Comparison of ENCODE assay signal across 1 cellular context in genomic region chr1:10179751-10180150, GRCh38.
TF ChIP-seq lines count a peak whose summit lies in the region.

No MANE protein-coding gene starts in this region.

TF ChIP-seq in WTC11, 78 proteins besides CTCF, POLR2A, EP300 and RAD21 (continued from another document):
- TF ChIP-seq MAX (CRISPR knock-in tag; IDR thresholded peaks at IDR 0.05) (no peak), ESRRA (CRISPR knock-in tag; IDR thresholded peaks at IDR 0.05; ENCODE audit: borderline replicate concordance) (no peak), GABPB1 (CRISPR knock-in tag; IDR thresholded peaks at IDR 0.05) (no peak), ERG (CRISPR knock-in tag; IDR thresholded peaks at IDR 0.05) (no peak), CREM (CRISPR knock-in tag; IDR thresholded peaks at IDR 0.05) (no peak), FOXP1 (CRISPR knock-in tag; IDR thresholded peaks at IDR 0.05; ENCODE audit: borderline replicate concordance) (no peak), USF2 (CRISPR knock-in tag; IDR thresholded peaks at IDR 0.05) (no peak), ZNF281 (CRISPR knock-in tag; IDR thresholded peaks at IDR 0.05) (no peak), ZNF232 (CRISPR knock-in tag; IDR thresholded peaks at IDR 0.05) (no peak), NR2C2 (CRISPR knock-in tag; IDR thresholded peaks at IDR 0.05) (no peak), HMGA2 (CRISPR knock-in tag; IDR thresholded peaks at IDR 0.05) (no peak), ATF2 (CRISPR knock-in tag; IDR thresholded peaks at IDR 0.05; ENCODE audit: borderline replicate concordance, low read depth) (no peak), OVOL2 (CRISPR knock-in tag; IDR thresholded peaks at IDR 0.05; ENCODE audit: borderline replicate concordance) (no peak)
